ENCODE assay signal across 7 cellular contexts in genomic region chr22:30423296-30423958, GRCh38. TPM values are rescaled to one million over a fixed set of nuclear protein-coding genes. Genes with fewer than 3 reads are reported as not detected.
DNase-seq lines count a peak whose midpoint lies in the region; ATAC-seq, FAIRE-seq and TF ChIP-seq lines count a peak whose summit lies in the region.

No MANE protein-coding gene starts in this region.

- CTCF ChIA-PET in RWPE1 (lab: Yijun Ruan, JAX): interaction anchor here (1.3 kb wide), 1 partner anchor 136 kb away, joined by 5 read pairs; no protein-coding TSS in a partner anchor

- H3K27ac Mint-ChIP-seq in astrocyte (ENCODE audit: unreplicated experiment): peak overlapping the region; percentile 100

- peak overlapping the region; percentile 58 for H2AFZ ChIP-seq in astrocyte (ENCODE audit: low read depth, low read length)

- TF ChIP-seq CTCF in RWPE1 (conservative IDR thresholded peaks at IDR 0.05; ENCODE audit: low read depth) (no peak), astrocyte (IDR thresholded peaks at IDR 0.05; ENCODE audit: insufficient read depth, low read depth, low read length) (peak; percentile 4)

- no peak for FAIRE-seq in astrocyte (lab: Jason Lieb, UNC)

- DNase-seq in RWPE1 (ENCODE audit: low spot score) (peak; percentile 34), astrocyte (ENCODE audit: low read depth) (no peak), iPS-NIHi7 (ENCODE audit: extremely low spot score) (peak; percentile 49), ACHN (no peak)
- DNase-seq in stimulated activated CD4-positive, alpha-beta T cell treated with anti-CD3 and anti-CD28 coated beads, Interleukin-1b, Interleukin-23, amount 100 ng/mL, for 48 hours: peak; percentile 77

- peaks cover 32% of the 10 kb centered on the region for H3K4me1 Mint-ChIP-seq in astrocyte (ENCODE audit: low read depth, unreplicated experiment)

- peaks cover 8% of the 10 kb centered on the region for H3K36me3 Mint-ChIP-seq in astrocyte (ENCODE audit: low read depth, unreplicated experiment)

- in situ Hi-C loops in ACHN (cut with HindIII; ENCODE audit: low pct_ligation_motif_present, low pct_unique_long_range_greater_than_20kb, low sequenced_read_pairs): no loop called here

- H3K9ac ChIP-seq in astrocyte (ENCODE audit: low read length): peak overlapping the region; percentile 93

- POLR2A ChIA-PET in RWPE1 (lab: Yijun Ruan, JAX; ENCODE audit: low non-redundant PET): interaction anchor here (1.0 to 2.3 kb wide), 2 partner anchors 11 to 27 kb away, joined by 3 to 6 read pairs; partner anchors contain the start of gene SEC14L2

- H3K27ac ChIP-seq in RWPE1: peak overlapping the region; percentile 99
- peak overlapping the region; percentile 98 for H3K27ac ChIP-seq in astrocyte (ENCODE audit: low read depth, low read length)

- no peaks in the 10 kb centered on the region for H3K27me3 ChIP-seq in astrocyte (ENCODE audit: insufficient read depth, low read length)

- H3K79me2 ChIP-seq in astrocyte (ENCODE audit: insufficient read depth, low read length): no peaks in the 10 kb centered on the region

- H4K20me1 ChIP-seq in astrocyte (ENCODE audit: insufficient read depth, low read length): no peaks in the 10 kb centered on the region

- H3K27me3 Mint-ChIP-seq in astrocyte (ENCODE audit: low read depth, unreplicated experiment): no peaks in the 10 kb centered on the region

- H3K4me3 Mint-ChIP-seq in astrocyte (ENCODE audit: unreplicated experiment): peak overlapping the region; percentile 87

- peak overlapping the region; percentile 90 for H3K4me2 ChIP-seq in astrocyte (ENCODE audit: low read length)

- no peaks in the 10 kb centered on the region for H3K9me3 Mint-ChIP-seq in astrocyte (ENCODE audit: unreplicated experiment)

- peak overlapping the region; percentile 56 for H3K4me3 ChIP-seq in astrocyte (ENCODE audit: insufficient read depth, low read depth, low read length)

- no peaks in the 10 kb centered on the region for H3K9me3 ChIP-seq in astrocyte (ENCODE audit: insufficient read depth, low read depth, low read length)

- peaks cover 7% of the 10 kb centered on the region for H3K36me3 ChIP-seq in astrocyte (ENCODE audit: insufficient read depth, low read length)

- ATAC-seq in GM19023 (IDR thresholded peaks at IDR 0.05; ENCODE audit: unreplicated experiment) (peak; percentile 34), HG02973 (IDR thresholded peaks at IDR 0.05; ENCODE audit: unreplicated experiment) (peak; percentile 21)

- peaks cover 63% of the 10 kb centered on the region for H3K4me1 ChIP-seq in astrocyte (ENCODE audit: insufficient read depth, low read length)

RNA-seq across cellular contexts. Expression of gene MTFP1, which starts 2.1 kb away (rescaled TPM):
- 10.6 and 13.0 TPM in 2 replicates for total RNA-seq in astrocyte

RNA-seq across cellular contexts. Expression of gene SEC14L2, which starts 26.6 kb away (rescaled TPM):
- 14.5 and 19.5 TPM in 2 replicates for total RNA-seq in astrocyte

RNA-seq across cellular contexts. Expression of gene RNF215, which starts 36.2 kb away (rescaled TPM):
- 24.5 and 28.5 TPM in 2 replicates for total RNA-seq in astrocyte

RNA-seq across cellular contexts. Expression of gene SEC14L3, which starts 48.4 kb away (rescaled TPM):
- not detected in 2 replicates for total RNA-seq in astrocyte

Comparison
In these comparisons a context has a peak if more than half of its experiments do, and no peak if none do; other contexts are left out.
1. DNase-seq: peak in RWPE1 (single experiment), iPS-NIHi7 (single experiment) and stimulated activated CD4-positive, alpha-beta T cell treated with anti-CD3 and anti-CD28 coated beads, Interleukin-1b, Interleukin-23, amount 100 ng/mL, for 48 hours (single experiment); none in astrocyte (single experiment) and ACHN (single experiment).